ENCODE assay signal across 22 cellular contexts in genomic region chr9:6877671-6878161, GRCh38.
DNase-seq lines count a peak whose midpoint lies in the region; ATAC-seq and TF ChIP-seq lines count a peak whose summit lies in the region.
"Had no signal": no experiment of that assay in that cellular context is flagged by ENCODE, and none has a peak within 500 bp of the region (broad histone marks: within the 10 kb centered on the region; RNA-seq: fewer than 3 reads in every experiment).

No MANE protein-coding gene starts in this region.

- POLR2A ChIA-PET in BJ (lab: Charles Lee) = interaction anchor here (0.6 kb wide), 2 partner anchors 196 to 462 kb away, joined by 3 read pairs; no protein-coding TSS in a partner anchor

- no peak for ATAC-seq in GM18870 (IDR thresholded peaks at IDR 0.05; ENCODE audit: unreplicated experiment)
- ATAC-seq: activated T-helper 17 cell treated with anti-CD3 and anti-CD28 coated beads, Interleukin-2, amount 50 U/mL, for 72 hours; GM23338; left lobe of liver had no signal

- TF ChIP-seq CTCF in BJ (IDR thresholded peaks at IDR 0.05; ENCODE audit: insufficient read depth, low read depth, low read length) = no peak
- TF ChIP-seq CTCF in choroid plexus epithelial cell (conservative IDR thresholded peaks at IDR 0.05; ENCODE audit: low read depth, low read length) = no peak

- no peaks in the 10 kb centered on the region for H3K36me3 ChIP-seq in BJ (ENCODE audit: control insufficient read depth, insufficient read depth, low read length)
- H3K36me3 ChIP-seq: right atrium auricular region had no signal

- DNase-seq in BJ (ENCODE audit: low read depth) (peak; percentile 9), HS-5 (ENCODE audit: low read depth) (peak; percentile 44), choroid plexus epithelial cell (ENCODE audit: low read depth) (peak; percentile 58), myocyte (ENCODE audit: low read depth) (peak; percentile 24), HuH-7.5 (ENCODE audit: low spot score) (no peak), D341Med (ENCODE audit: low spot score) (no peak)
- DNase-seq in activated CD4-positive, alpha-beta T cell treated with anti-CD3 and anti-CD28 coated beads for 4 hours = no peak
- DNase-seq: aorta; CD4-positive, alpha-beta memory T cell; effector memory CD4-positive, alpha-beta T cell; head of caudate nucleus; Kasumi-1; NCI-H187; NCI-H69; RPMI8226; stimulated activated CD4-positive, alpha-beta T cell treated with anti-CD3 and anti-CD28 coated beads, Interleukin-4, amount 100 ng/mL, for 24 hours; T-helper 2 cell had no signal

- H3K4me3 ChIP-seq in BJ (ENCODE audit: low read depth, low read length) (no peak overlapping the region), choroid plexus epithelial cell (ENCODE audit: low read depth, low read length) (no peak overlapping the region)
- H3K4me3 ChIP-seq: GM23338, right atrium auricular region had no signal

- CTCF ChIA-PET in BJ (lab: Yijun Ruan, JAX) = interaction anchor here (1.4 kb wide), 1 partner anchor 50 kb away, joined by 4 read pairs; no protein-coding TSS in a partner anchor

- H3K27me3 ChIP-seq in BJ (ENCODE audit: control insufficient read depth, insufficient read depth, low read length) = no peaks in the 10 kb centered on the region
- H3K27me3 ChIP-seq: right atrium auricular region had no signal

Comparison
In these comparisons a context has a peak if more than half of its experiments do, and no peak if none do; other contexts are left out.
1. DNase-seq: peak in BJ (single experiment), HS-5 (single experiment), choroid plexus epithelial cell (single experiment) and myocyte (single experiment); none in HuH-7.5 (single experiment), D341Med (single experiment) and activated CD4-positive, alpha-beta T cell treated with anti-CD3 and anti-CD28 coated beads for 4 hours (0 of 2).